In the genomic region with DNA sequence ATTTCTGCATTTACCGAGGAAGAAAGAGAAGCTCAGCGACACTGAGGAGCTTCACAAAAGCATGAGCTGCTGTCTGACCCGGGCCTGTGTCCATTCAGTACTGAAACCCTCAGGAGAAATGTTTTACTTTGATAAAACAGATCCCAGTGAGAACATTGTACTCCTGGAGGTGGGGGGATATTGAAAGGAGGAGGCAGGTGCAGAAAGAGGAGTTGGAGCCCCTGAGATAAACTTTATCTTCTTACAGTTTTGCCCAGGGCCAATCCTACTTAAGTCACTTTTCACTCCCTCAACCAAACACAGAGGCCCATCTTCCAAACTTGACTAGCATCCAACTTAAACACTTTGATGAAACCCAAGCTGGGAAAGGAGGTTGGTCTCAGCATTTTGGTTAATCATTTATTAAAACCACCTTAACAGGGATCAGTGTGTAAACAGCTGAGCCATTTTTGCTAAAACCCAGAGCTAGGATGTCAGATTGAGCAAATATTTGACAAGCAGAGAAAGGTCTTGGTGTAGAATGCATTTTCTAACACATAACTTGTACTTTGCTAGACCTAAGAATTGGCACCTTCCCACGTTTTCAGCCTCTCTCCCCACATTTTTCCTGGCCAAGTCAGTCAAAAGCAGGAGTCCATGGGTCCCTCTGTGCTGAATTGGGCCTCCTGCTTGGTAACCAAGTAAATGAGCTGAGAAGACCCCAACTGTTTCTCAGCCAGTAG, we compare ENCODE assay signal across 16 cellular contexts. TPM values are rescaled to one million over a fixed set of nuclear protein-coding genes. Genes with fewer than 3 reads are reported as not detected.
DNase-seq lines count a peak whose midpoint lies in the region; ATAC-seq and TF ChIP-seq lines count a peak whose summit lies in the region.
"Had no signal": no experiment of that assay in that cellular context is flagged by ENCODE, and none has a peak within 500 bp of the region (broad histone marks: within the 10 kb centered on the region; RNA-seq: fewer than 3 reads in every experiment).

No MANE protein-coding gene starts in this region.

- peak overlapping the region; percentile 55 to 83 (median 78) for H3K27ac ChIP-seq in stomach
- H3K27ac ChIP-seq: neutrophil, SK-N-MC had no signal

- TF ChIP-seq EP300 in stomach (IDR thresholded peaks at IDR 0.05) = no peak

- ATAC-seq in HG03196 (IDR thresholded peaks at IDR 0.05; ENCODE audit: unreplicated experiment) = no peak
- ATAC-seq: activated CD4-positive, alpha-beta T cell treated with anti-CD3 and anti-CD28 coated beads for 36 hours; esophagus mucosa had no signal

- WGBS in stomach, 5 donors = 13 to 29% (median 18%) methylated on average over 4 of the region's 4 CpGs

- H3K9me3 ChIP-seq in stomach = no peaks in the 10 kb centered on the region
- H3K9me3 ChIP-seq: neutrophil had no signal

- no peaks in the 10 kb centered on the region for H3K27me3 ChIP-seq in stomach
- H3K27me3 ChIP-seq: neutrophil had no signal

- no peak for TF ChIP-seq POLR2A in stomach (IDR thresholded peaks at IDR 0.05)

- no peak overlapping the region for H3K4me3 ChIP-seq in stomach
- H3K4me3 ChIP-seq: SK-N-MC had no signal

- H3K4me1 ChIP-seq in stomach = peaks cover 5 to 55% (median 39%) of the 10 kb centered on the region in 4 donors

- intact Hi-C loops in stomach (cut with DNase I; ENCODE audit: low total_unique reads) = no loop called here

- no peak for TF ChIP-seq CTCF in stomach (IDR thresholded peaks at IDR 0.05)

- peak; percentile 85 for DNase-seq in HuH-7 (ENCODE audit: low spot score)
- DNase-seq in astrocyte of the hippocampus (ENCODE audit: low read depth, low spot score) = peak; percentile 54
- DNase-seq in kidney glomerular epithelial cell (lab: John Stamatoyannopoulos, UW) = peak; percentile 85
- DNase-seq in stomach = no peak
- DNase-seq in NK-92 treated with Interleukin-12 subunit alpha and Interleukin-12 subunit beta, amount 100 ng/mL, for 24 hours (lab: John Stamatoyannopoulos, UW) = no peak
- no peak for DNase-seq in stimulated activated naive CD4-positive, alpha-beta T cell (lab: John Stamatoyannopoulos, UW)
- no peak for DNase-seq in NOMO-1 treated with DMSO at 0.1 percent for 48 hours (lab: John Stamatoyannopoulos, UW; ENCODE audit: unreplicated experiment)
- DNase-seq: activated CD4-positive, alpha-beta T cell treated with anti-CD3 and anti-CD28 coated beads for 36 hours; DMS79; immature natural killer cell; NCI-H1105 treated with DMSO at 0.1 percent for 48 hours; NCI-H748 treated with DMSO at 0.1 percent for 48 hours had no signal

- no peaks in the 10 kb centered on the region for H3K36me3 ChIP-seq in stomach
- H3K36me3 ChIP-seq: neutrophil had no signal

RNA-seq across cellular contexts. Expression of a gene that starts 32.5 kb away (rescaled TPM):
- 100 to 1,000 TPM in 4 of 5 donors, 10 to 100 TPM in 1; 80.8 to 127 (median 117) TPM for total RNA-seq in stomach
- 100 to 1,000 TPM in 2 of 3 donors, 10 to 100 TPM in 1; 95.6 to 232 (median 100) TPM for polyA plus RNA-seq in stomach

Comparison
In these comparisons a context has a peak if more than half of its experiments do, and no peak if none do; other contexts are left out.
1. DNase-seq: peak in HuH-7 (single experiment), astrocyte of the hippocampus (single experiment) and kidney glomerular epithelial cell (single experiment); none in stomach (single experiment), NK-92 treated with Interleukin-12 subunit alpha and Interleukin-12 subunit beta, amount 100 ng/mL, for 24 hours (single experiment), stimulated activated naive CD4-positive, alpha-beta T cell (0 of 6) and NOMO-1 treated with DMSO at 0.1 percent for 48 hours (single experiment).